Comparison of ENCODE assay signal across 8 cellular contexts in the genomic region with DNA sequence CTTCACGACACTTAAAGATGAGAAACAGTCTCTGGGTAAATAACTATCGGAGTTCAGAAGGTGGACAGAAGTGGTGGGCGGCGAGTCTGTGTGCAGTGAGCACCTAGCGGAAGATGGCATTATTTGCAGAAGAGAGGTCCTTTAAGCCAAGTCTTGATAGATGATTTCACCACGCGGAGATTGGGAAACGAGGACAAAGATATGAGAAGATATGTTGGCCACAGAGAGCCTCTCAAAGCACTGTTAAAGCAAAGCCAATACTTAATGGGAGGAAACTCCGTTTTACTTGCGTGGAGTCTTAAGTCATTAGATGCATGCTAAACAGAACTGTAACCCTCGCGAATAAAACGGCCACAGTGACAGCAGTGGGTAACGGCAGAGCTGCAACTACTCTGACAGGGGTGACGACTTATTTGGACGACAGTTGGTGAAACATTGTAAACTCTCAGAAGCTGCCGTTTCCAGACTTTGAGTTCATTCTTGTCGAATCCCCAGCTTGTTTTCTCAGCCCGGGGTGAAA. TPM values are rescaled to one million over a fixed set of nuclear protein-coding genes. Genes with fewer than 3 reads are reported as not detected.
DNase-seq lines count a peak whose midpoint lies in the region; ATAC-seq and TF ChIP-seq lines count a peak whose summit lies in the region.

No MANE protein-coding gene starts in this region.

- no peaks in the 10 kb centered on the region for H3K27me3 ChIP-seq in thyroid gland

- TF ChIP-seq CTCF in GM10266 (IDR thresholded peaks at IDR 0.05; ENCODE audit: control insufficient read depth, insufficient read depth, low read depth, missing control alignments) (peak; percentile 26), endothelial cell (IDR thresholded peaks at IDR 0.05; ENCODE audit: unreplicated experiment) (no peak), thyroid gland (IDR thresholded peaks at IDR 0.05) (peak in 4 of 6 experiments; percentile 12 to 40 (median 22))

- peaks cover 15% of the 10 kb centered on the region for H3K4me1 Mint-ChIP-seq in endothelial cell (ENCODE audit: unreplicated experiment)
- H3K4me1 Mint-ChIP-seq in naive thymus-derived CD8-positive, alpha-beta T cell, result peaks cover 17 to 64% (median 48%) of the 10 kb centered on the region in 4 donors

- POLR2A ChIA-PET in naive thymus-derived CD8-positive, alpha-beta T cell (lab: Charles Lee), result interaction anchor here (0.5 to 7.0 kb wide), 11 partner anchors 10 to 201 kb away, joined by 3 to 140 read pairs (median 4); a partner anchor contains a TSS

- H3K9me3 ChIP-seq in thyroid gland, result no peaks in the 10 kb centered on the region

- H3K9me3 Mint-ChIP-seq in endothelial cell (ENCODE audit: unreplicated experiment), result no peaks in the 10 kb centered on the region
- no peaks in the 10 kb centered on the region for H3K9me3 Mint-ChIP-seq in naive thymus-derived CD8-positive, alpha-beta T cell

- 2% methylated on average over 19 of the region's 19 CpGs for WGBS in thyroid gland, 2 donors

- intact Hi-C loops in thyroid gland (cut with DNase I), result loop anchor here (5.0 kb wide), 1 partner anchor 72 kb away; a partner anchor contains a TSS

- peak overlapping the region; percentile 88 for H3K27ac Mint-ChIP-seq in endothelial cell (ENCODE audit: unreplicated experiment)
- peak overlapping the region; percentile 87 to 98 (median 96) for H3K27ac Mint-ChIP-seq in naive thymus-derived CD8-positive, alpha-beta T cell

- no peaks in the 10 kb centered on the region for H3K36me3 Mint-ChIP-seq in endothelial cell (ENCODE audit: low read depth, unreplicated experiment)
- H3K36me3 Mint-ChIP-seq in naive thymus-derived CD8-positive, alpha-beta T cell, result no peaks in the 10 kb centered on the region

- peak overlapping the region; percentile 32 to 88 (median 44) for H3K4me3 ChIP-seq in thyroid gland (replicated peaks in 1 of 3)

- peak overlapping the region; percentile 84 to 97 (median 94) for H3K27ac ChIP-seq in thyroid gland

- DNase-seq in GM10266 (ENCODE audit: extremely low spot score) (no peak), NCI-H2227 (lab: John Stamatoyannopoulos, UW; ENCODE audit: unreplicated experiment) (peak; percentile 65), endothelial cell (ENCODE audit: low spot score) (peak; percentile 22), thyroid gland (peak in 1 of 2 donors; percentile 29), pons (ENCODE audit: low spot score) (no peak)
- peak; percentile 24 for DNase-seq in activated CD4-positive, alpha-beta T cell treated with anti-CD3 and anti-CD28 coated beads, Interleukin-2, amount 50 U/mL, for 1 hour
- DNase-seq in naive thymus-derived CD8-positive, alpha-beta T cell, result peak in 2 of 10 donors; percentile 10 to 64

- peaks cover 7 to 32% of the 10 kb centered on the region in 2 donors for H3K4me1 ChIP-seq in thyroid gland

- no peaks in the 10 kb centered on the region for H3K36me3 ChIP-seq in thyroid gland

- ATAC-seq in HG02763 (IDR thresholded peaks at IDR 0.05; ENCODE audit: unreplicated experiment), result peak; percentile 11
- ATAC-seq in naive thymus-derived CD8-positive, alpha-beta T cell, result peak; percentile 4 to 13

- peak overlapping the region; percentile 93 for H3K4me3 Mint-ChIP-seq in endothelial cell (ENCODE audit: unreplicated experiment)
- H3K4me3 Mint-ChIP-seq in naive thymus-derived CD8-positive, alpha-beta T cell, result peak overlapping the region; percentile 81 to 95 (median 90)

- H3K27me3 Mint-ChIP-seq in endothelial cell (ENCODE audit: unreplicated experiment), result peaks cover 8% of the 10 kb centered on the region
- H3K27me3 Mint-ChIP-seq in naive thymus-derived CD8-positive, alpha-beta T cell, result no peaks in the 10 kb centered on the region

- TF ChIP-seq POLR2A in thyroid gland (IDR thresholded peaks at IDR 0.05), result no peak

RNA-seq across cellular contexts. Expression of a gene that starts 0.6 kb away (rescaled TPM):
- total RNA-seq in endothelial cell (ENCODE audit: unreplicated experiment) (39.2 TPM), thyroid gland (10 to 100 TPM; 58.3 to 78.1 (median 65.2) TPM)
- total RNA-seq in naive thymus-derived CD8-positive, alpha-beta T cell, result 10 to 100 TPM; 85.3 to 86.6 TPM
- polyA plus RNA-seq in naive thymus-derived CD8-positive, alpha-beta T cell, result 10 to 100 TPM; 20.2 to 52.0 (median 31.8) TPM

Comparison
In these comparisons a context has a peak if more than half of its experiments do, and no peak if none do; other contexts are left out.
1. DNase-seq: peak in NCI-H2227 (single experiment), activated CD4-positive, alpha-beta T cell treated with anti-CD3 and anti-CD28 coated beads, Interleukin-2, amount 50 U/mL, for 1 hour (single experiment) and endothelial cell (single experiment); none in GM10266 (single experiment) and pons (single experiment).